Comparison of ENCODE assay signal across 8 cellular contexts in genomic region chr4:151604238-151604637, GRCh38.
DNase-seq lines count a peak whose midpoint lies in the region; ATAC-seq, FAIRE-seq and TF ChIP-seq lines count a peak whose summit lies in the region.

No MANE protein-coding gene starts in this region.

- DNase-seq in A172 (ENCODE audit: low spot score) (peak; percentile 19), GM12891 (ENCODE audit: insufficient read length, low spot score) (no peak), SK-N-MC (ENCODE audit: low read depth, low spot score) (peak; percentile 6), glomerular visceral epithelial cell (ENCODE audit: extremely low spot score) (peak; percentile 17), NCI-H2081 treated with DMSO at 0.1 percent for 48 hours (lab: John Stamatoyannopoulos, UW) (no peak), posterior vena cava (ENCODE audit: low spot score) (no peak)
- DNase-seq in activated CD4-positive, CD25-positive, alpha-beta regulatory T cell (lab: John Stamatoyannopoulos, UW), result no peak

- H3K9ac ChIP-seq in SK-N-MC (ENCODE audit: insufficient read length), result no peak overlapping the region

- no peak for TF ChIP-seq POLR2A in GM12891 (IDR thresholded peaks at IDR 0.05; ENCODE audit: low read depth, low read length)

- intact Hi-C loops in posterior vena cava (cut with DNase I), result no loop called here

- H3K9me3 ChIP-seq in SK-N-MC (ENCODE audit: low read depth, low read length), result no peaks in the 10 kb centered on the region

- no peak for ATAC-seq in GM21528 (IDR thresholded peaks at IDR 0.05; ENCODE audit: low FRiP score, unreplicated experiment)

- H3K27ac ChIP-seq in SK-N-MC, result no peak overlapping the region

- H3K4me3 ChIP-seq in SK-N-MC, result no peak overlapping the region

- H3K36me3 ChIP-seq in SK-N-MC (ENCODE audit: insufficient read depth, low read length), result no peaks in the 10 kb centered on the region

- peak; percentile 16 for FAIRE-seq in GM12891 (lab: Jason Lieb, UNC)

TF ChIP-seq in GM12891, 5 proteins besides CTCF, POLR2A, EP300 and RAD21:
- TF ChIP-seq TAF1 (IDR thresholded peaks at IDR 0.05; ENCODE audit: low read depth, low read length) (no peak), SPI1 (IDR thresholded peaks at IDR 0.05; ENCODE audit: low read depth, low read length) (no peak), POLR2AphosphoS5 (IDR thresholded peaks at IDR 0.05; ENCODE audit: low read depth, low read length) (no peak), POU2F2 (IDR thresholded peaks at IDR 0.05; ENCODE audit: low read depth, low read length) (no peak), PAX5 (IDR thresholded peaks at IDR 0.05; ENCODE audit: insufficient read depth, low read length, severe bottlenecking) (no peak)

Comparison
In these comparisons a context has a peak if more than half of its experiments do, and no peak if none do; other contexts are left out.
1. DNase-seq: peak in A172 (single experiment), SK-N-MC (single experiment) and glomerular visceral epithelial cell (single experiment); none in GM12891 (single experiment), NCI-H2081 treated with DMSO at 0.1 percent for 48 hours (single experiment), activated CD4-positive, CD25-positive, alpha-beta regulatory T cell (0 of 4) and posterior vena cava (single experiment).